ENCODE assay signal across 1 cellular context in genomic region chr2:57892920-57893319, GRCh38.
TF ChIP-seq lines count a peak whose summit lies in the region.

No MANE protein-coding gene starts in this region.

TF ChIP-seq in GM12878, 131 proteins besides CTCF, POLR2A, EP300 and RAD21 (continued from another document and continues in another):
- peak; percentile 75 for TF ChIP-seq PKNOX1 (IDR thresholded peaks at IDR 0.05)
- peak; percentile 90 for TF ChIP-seq RUNX3 (IDR thresholded peaks at IDR 0.05; ENCODE audit: low read length)
- 0 out of 4 replicates have a peak, but pooled peaks of 1 of the 2 experiments have one; percentile 7 for TF ChIP-seq SRF (IDR thresholded peaks at IDR 0.05; ENCODE audit: low read depth in 2 of 2, low read length in 2 of 2)
- TF ChIP-seq NBN (IDR thresholded peaks at IDR 0.05) = 0 out of 2 replicates have a peak, but pooled peaks have one; percentile 71
- no peak for TF ChIP-seq ATF3 (IDR thresholded peaks at IDR 0.05; ENCODE audit: borderline replicate concordance, extremely low read depth, low read depth, low read length)
- no peak for TF ChIP-seq SUZ12 (IDR thresholded peaks at IDR 0.05; ENCODE audit: unreplicated experiment)
- TF ChIP-seq CHD2 (IDR thresholded peaks at IDR 0.05; ENCODE audit: borderline replicate concordance, low read depth, low read length) = no peak
- no peak for TF ChIP-seq STAT1 (conservative IDR thresholded peaks at IDR 0.05)
- TF ChIP-seq JUNB (IDR thresholded peaks at IDR 0.05) = peak; percentile 90
- TF ChIP-seq BCL11A (IDR thresholded peaks at IDR 0.05; ENCODE audit: low read depth, low read length) = peak; percentile 39; the same call in 1 of the 2 replicates
- peak; percentile 63; the same call in 1 of the 2 replicates for TF ChIP-seq TCF12 (IDR thresholded peaks at IDR 0.05; ENCODE audit: low read depth, low read length)
- TF ChIP-seq GABPA (IDR thresholded peaks at IDR 0.05; ENCODE audit: low read depth) = peak; percentile 20; the same call in 1 of the 2 replicates
- no peak for TF ChIP-seq PML (IDR thresholded peaks at IDR 0.05; ENCODE audit: low read length)
- TF ChIP-seq KLF5 (IDR thresholded peaks at IDR 0.05; ENCODE audit: partially characterized antibody) = no peak
- peak; percentile 75; the same call in 1 of the 2 replicates for TF ChIP-seq IRF4 (IDR thresholded peaks at IDR 0.05; ENCODE audit: low read depth, low read length)
- TF ChIP-seq, protein P1, sequence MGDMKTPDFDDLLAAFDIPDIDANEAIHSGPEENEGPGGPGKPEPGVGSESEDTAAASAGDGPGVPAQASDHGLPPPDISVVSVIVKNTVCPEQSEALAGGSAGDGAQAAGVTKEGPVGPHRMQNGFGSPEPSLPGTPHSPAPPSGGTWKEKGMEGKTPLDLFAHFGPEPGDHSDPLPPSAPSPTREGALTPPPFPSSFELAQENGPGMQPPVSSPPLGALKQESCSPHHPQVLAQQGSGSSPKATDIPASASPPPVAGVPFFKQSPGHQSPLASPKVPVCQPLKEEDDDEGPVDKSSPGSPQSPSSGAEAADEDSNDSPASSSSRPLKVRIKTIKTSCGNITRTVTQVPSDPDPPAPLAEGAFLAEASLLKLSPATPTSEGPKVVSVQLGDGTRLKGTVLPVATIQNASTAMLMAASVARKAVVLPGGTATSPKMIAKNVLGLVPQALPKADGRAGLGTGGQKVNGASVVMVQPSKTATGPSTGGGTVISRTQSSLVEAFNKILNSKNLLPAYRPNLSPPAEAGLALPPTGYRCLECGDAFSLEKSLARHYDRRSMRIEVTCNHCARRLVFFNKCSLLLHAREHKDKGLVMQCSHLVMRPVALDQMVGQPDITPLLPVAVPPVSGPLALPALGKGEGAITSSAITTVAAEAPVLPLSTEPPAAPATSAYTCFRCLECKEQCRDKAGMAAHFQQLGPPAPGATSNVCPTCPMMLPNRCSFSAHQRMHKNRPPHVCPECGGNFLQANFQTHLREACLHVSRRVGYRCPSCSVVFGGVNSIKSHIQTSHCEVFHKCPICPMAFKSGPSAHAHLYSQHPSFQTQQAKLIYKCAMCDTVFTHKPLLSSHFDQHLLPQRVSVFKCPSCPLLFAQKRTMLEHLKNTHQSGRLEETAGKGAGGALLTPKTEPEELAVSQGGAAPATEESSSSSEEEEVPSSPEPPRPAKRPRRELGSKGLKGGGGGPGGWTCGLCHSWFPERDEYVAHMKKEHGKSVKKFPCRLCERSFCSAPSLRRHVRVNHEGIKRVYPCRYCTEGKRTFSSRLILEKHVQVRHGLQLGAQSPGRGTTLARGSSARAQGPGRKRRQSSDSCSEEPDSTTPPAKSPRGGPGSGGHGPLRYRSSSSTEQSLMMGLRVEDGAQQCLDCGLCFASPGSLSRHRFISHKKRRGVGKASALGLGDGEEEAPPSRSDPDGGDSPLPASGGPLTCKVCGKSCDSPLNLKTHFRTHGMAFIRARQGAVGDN (IDR thresholded peaks at IDR 0.05) = no peak
- TF ChIP-seq, protein P2, sequence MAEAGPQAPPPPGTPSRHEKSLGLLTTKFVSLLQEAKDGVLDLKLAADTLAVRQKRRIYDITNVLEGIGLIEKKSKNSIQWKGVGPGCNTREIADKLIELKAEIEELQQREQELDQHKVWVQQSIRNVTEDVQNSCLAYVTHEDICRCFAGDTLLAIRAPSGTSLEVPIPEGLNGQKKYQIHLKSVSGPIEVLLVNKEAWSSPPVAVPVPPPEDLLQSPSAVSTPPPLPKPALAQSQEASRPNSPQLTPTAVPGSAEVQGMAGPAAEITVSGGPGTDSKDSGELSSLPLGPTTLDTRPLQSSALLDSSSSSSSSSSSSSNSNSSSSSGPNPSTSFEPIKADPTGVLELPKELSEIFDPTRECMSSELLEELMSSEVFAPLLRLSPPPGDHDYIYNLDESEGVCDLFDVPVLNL (IDR thresholded peaks at IDR 0.05; ENCODE audit: low read depth, low read length) = no peak
- TF ChIP-seq BRCA1 (IDR thresholded peaks at IDR 0.05; ENCODE audit: low read depth, low read length) = no peak
- no peak for TF ChIP-seq POLR2AphosphoS2 (IDR thresholded peaks at IDR 0.05; ENCODE audit: low read depth, low read length)
- peak; percentile 29; the same call in 1 of the 2 replicates for TF ChIP-seq TBL1XR1 (IDR thresholded peaks at IDR 0.05; ENCODE audit: low read depth, low read length)
- peak; percentile 62 for TF ChIP-seq CUX1 (IDR thresholded peaks at IDR 0.05; ENCODE audit: insufficient replicate concordance, low read depth, low read length)
- TF ChIP-seq SIN3A (IDR thresholded peaks at IDR 0.05; ENCODE audit: low read depth, low read length) = no peak
- peak; percentile 89 to 91 for TF ChIP-seq IKZF2 (IDR thresholded peaks at IDR 0.05)
- TF ChIP-seq JUND (IDR thresholded peaks at IDR 0.05; ENCODE audit: low read depth, low read length) = 0 out of 2 replicates have a peak, but pooled peaks have one; percentile 36
- peak; percentile 38; the same call in 1 of the 2 replicates for TF ChIP-seq SPI1 (IDR thresholded peaks at IDR 0.05; ENCODE audit: borderline replicate concordance, insufficient read depth, low read depth, low read length)
- no peak for TF ChIP-seq USF2 (IDR thresholded peaks at IDR 0.05; ENCODE audit: borderline replicate concordance, low read depth, low read length)
- TF ChIP-seq CEBPB (IDR thresholded peaks at IDR 0.05; ENCODE audit: borderline replicate concordance in 1 of 2, low read depth in 2 of 2, low read length in 2 of 2) = peak in 1 of 2 experiments; percentile 8; a peak in 1 of 4 replicates
- no peak for TF ChIP-seq ZNF622 (IDR thresholded peaks at IDR 0.05)
- TF ChIP-seq, protein P3, sequence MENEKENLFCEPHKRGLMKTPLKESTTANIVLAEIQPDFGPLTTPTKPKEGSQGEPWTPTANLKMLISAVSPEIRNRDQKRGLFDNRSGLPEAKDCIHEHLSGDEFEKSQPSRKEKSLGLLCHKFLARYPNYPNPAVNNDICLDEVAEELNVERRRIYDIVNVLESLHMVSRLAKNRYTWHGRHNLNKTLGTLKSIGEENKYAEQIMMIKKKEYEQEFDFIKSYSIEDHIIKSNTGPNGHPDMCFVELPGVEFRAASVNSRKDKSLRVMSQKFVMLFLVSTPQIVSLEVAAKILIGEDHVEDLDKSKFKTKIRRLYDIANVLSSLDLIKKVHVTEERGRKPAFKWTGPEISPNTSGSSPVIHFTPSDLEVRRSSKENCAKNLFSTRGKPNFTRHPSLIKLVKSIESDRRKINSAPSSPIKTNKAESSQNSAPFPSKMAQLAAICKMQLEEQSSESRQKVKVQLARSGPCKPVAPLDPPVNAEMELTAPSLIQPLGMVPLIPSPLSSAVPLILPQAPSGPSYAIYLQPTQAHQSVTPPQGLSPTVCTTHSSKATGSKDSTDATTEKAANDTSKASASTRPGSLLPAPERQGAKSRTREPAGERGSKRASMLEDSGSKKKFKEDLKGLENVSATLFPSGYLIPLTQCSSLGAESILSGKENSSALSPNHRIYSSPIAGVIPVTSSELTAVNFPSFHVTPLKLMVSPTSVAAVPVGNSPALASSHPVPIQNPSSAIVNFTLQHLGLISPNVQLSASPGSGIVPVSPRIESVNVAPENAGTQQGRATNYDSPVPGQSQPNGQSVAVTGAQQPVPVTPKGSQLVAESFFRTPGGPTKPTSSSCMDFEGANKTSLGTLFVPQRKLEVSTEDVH (IDR thresholded peaks at IDR 0.05; ENCODE audit: low read depth, partially characterized antibody) = no peak
- TF ChIP-seq MTA2 (IDR thresholded peaks at IDR 0.05; ENCODE audit: low read depth) = peak; percentile 87
- TF ChIP-seq ZNF384 (IDR thresholded peaks at IDR 0.05; ENCODE audit: borderline replicate concordance, low read depth, low read length) = peak; percentile 62; the same call in 1 of the 2 replicates
- TF ChIP-seq, protein P4, sequence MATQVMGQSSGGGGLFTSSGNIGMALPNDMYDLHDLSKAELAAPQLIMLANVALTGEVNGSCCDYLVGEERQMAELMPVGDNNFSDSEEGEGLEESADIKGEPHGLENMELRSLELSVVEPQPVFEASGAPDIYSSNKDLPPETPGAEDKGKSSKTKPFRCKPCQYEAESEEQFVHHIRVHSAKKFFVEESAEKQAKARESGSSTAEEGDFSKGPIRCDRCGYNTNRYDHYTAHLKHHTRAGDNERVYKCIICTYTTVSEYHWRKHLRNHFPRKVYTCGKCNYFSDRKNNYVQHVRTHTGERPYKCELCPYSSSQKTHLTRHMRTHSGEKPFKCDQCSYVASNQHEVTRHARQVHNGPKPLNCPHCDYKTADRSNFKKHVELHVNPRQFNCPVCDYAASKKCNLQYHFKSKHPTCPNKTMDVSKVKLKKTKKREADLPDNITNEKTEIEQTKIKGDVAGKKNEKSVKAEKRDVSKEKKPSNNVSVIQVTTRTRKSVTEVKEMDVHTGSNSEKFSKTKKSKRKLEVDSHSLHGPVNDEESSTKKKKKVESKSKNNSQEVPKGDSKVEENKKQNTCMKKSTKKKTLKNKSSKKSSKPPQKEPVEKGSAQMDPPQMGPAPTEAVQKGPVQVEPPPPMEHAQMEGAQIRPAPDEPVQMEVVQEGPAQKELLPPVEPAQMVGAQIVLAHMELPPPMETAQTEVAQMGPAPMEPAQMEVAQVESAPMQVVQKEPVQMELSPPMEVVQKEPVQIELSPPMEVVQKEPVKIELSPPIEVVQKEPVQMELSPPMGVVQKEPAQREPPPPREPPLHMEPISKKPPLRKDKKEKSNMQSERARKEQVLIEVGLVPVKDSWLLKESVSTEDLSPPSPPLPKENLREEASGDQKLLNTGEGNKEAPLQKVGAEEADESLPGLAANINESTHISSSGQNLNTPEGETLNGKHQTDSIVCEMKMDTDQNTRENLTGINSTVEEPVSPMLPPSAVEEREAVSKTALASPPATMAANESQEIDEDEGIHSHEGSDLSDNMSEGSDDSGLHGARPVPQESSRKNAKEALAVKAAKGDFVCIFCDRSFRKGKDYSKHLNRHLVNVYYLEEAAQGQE (IDR thresholded peaks at IDR 0.05; ENCODE audit: low read depth, low read length) = no peak
- 0 out of 2 replicates have a peak, but pooled peaks have one; percentile 11 for TF ChIP-seq RAD51 (IDR thresholded peaks at IDR 0.05)
- no peak for TF ChIP-seq RBBP5 (conservative IDR thresholded peaks at IDR 0.05)
- TF ChIP-seq BACH1 (IDR thresholded peaks at IDR 0.05; ENCODE audit: borderline replicate concordance) = no peak
- TF ChIP-seq SMARCA5 (IDR thresholded peaks at IDR 0.05) = no peak
- no peak for TF ChIP-seq KAT2A (conservative IDR thresholded peaks at IDR 0.05; ENCODE audit: control insufficient read depth, low read depth, low read length)
- no peak for TF ChIP-seq ZNF274 (IDR thresholded peaks at IDR 0.05; ENCODE audit: insufficient read depth, insufficient read length)
- TF ChIP-seq CBFB (IDR thresholded peaks at IDR 0.05; ENCODE audit: low read depth) = peak; percentile 53; the same call in 1 of the 2 replicates
